In genomic region chr5:89342106-89342876, GRCh38 we compare ENCODE assay signal across 10 cellular contexts.
A peak's percentile ranks its signal among the peaks of the same experiment; 100 is the strongest.
DNase-seq lines count a peak whose midpoint lies in the region; ATAC-seq and TF ChIP-seq lines count a peak whose summit lies in the region.
"Had no signal": no experiment of that assay in that cellular context is flagged by ENCODE, and none has a peak within 500 bp of the region (broad histone marks: within the 10 kb centered on the region; RNA-seq: fewer than 3 reads in every experiment).

No MANE protein-coding gene starts in this region.

- no peaks in the 10 kb centered on the region for H3K27me3 ChIP-seq in mammary epithelial cell (ENCODE audit: insufficient read depth, low read length)
- no peaks in the 10 kb centered on the region for H3K27me3 ChIP-seq in breast epithelium
- H3K27me3 ChIP-seq in testis = no peaks in the 10 kb centered on the region
- H3K27me3 ChIP-seq: vagina had no signal

- H3K9me3 ChIP-seq in mammary epithelial cell (replicated peaks; ENCODE audit: insufficient read depth, low read length) (no peaks in the 10 kb centered on the region), breast epithelium (no peaks in the 10 kb centered on the region), testis (no peaks in the 10 kb centered on the region)
- H3K9me3 ChIP-seq: vagina had no signal

- no peaks in the 10 kb centered on the region for H3K36me3 ChIP-seq in mammary epithelial cell (ENCODE audit: insufficient read depth, low read length)
- H3K36me3 ChIP-seq in breast epithelium = no peaks in the 10 kb centered on the region
- H3K36me3 ChIP-seq in testis (ENCODE audit: low read depth, missing control alignments) = no peaks in the 10 kb centered on the region
- H3K36me3 ChIP-seq: vagina had no signal

- H2AFZ ChIP-seq in mammary epithelial cell (ENCODE audit: low read depth, low read length) = no peak overlapping the region

- dilution Hi-C loops in mammary epithelial cell (cut with HindIII; ENCODE audit: low sequenced_read_pairs) = no loop called here

- peak; percentile 34 for ATAC-seq in HG03095 (IDR thresholded peaks at IDR 0.05; ENCODE audit: unreplicated experiment)
- ATAC-seq: PC-3 had no signal

- CTCF ChIA-PET in mammary epithelial cell (lab: Charles Lee; ENCODE audit: low non-redundant PET) = no interaction called here

- no peak overlapping the region for H3K4me2 ChIP-seq in mammary epithelial cell (ENCODE audit: insufficient read depth, low read depth, low read length)

- no peaks in the 10 kb centered on the region for H4K20me1 ChIP-seq in mammary epithelial cell (ENCODE audit: insufficient read depth, low read length)

- H3K4me3 ChIP-seq in mammary epithelial cell (replicated peaks in 1 of 3; ENCODE audit: insufficient read depth in 1 of 3, low read depth in 2 of 3, low read length in 3 of 3) (no peak overlapping the region), breast epithelium (no peak overlapping the region), testis (no peak overlapping the region)
- H3K4me3 ChIP-seq: vagina had no signal

- no TSS peak for BruUV-seq in mammary epithelial cell (replicated peaks; lab: Mats Ljungman, UMichigan)

- H3K9ac ChIP-seq in mammary epithelial cell (ENCODE audit: insufficient read depth, low read length) = no peak overlapping the region

- DNase-seq in mammary epithelial cell (peak; percentile 37), breast epithelium (ENCODE audit: low spot score in 2 of 2) (no peak), astrocyte of the hippocampus (ENCODE audit: low read depth, low spot score) (peak; percentile 80), stromal cell of bone marrow (ENCODE audit: low read depth) (peak; percentile 67), testis (no peak), COR-L47 (lab: John Stamatoyannopoulos, UW) (no peak), MV-4-11 (lab: John Stamatoyannopoulos, UW) (no peak)
- DNase-seq: PC-3 had no signal

- H3K27ac ChIP-seq in mammary epithelial cell (ENCODE audit: insufficient read depth, low read depth, low read length) (no peak overlapping the region), breast epithelium (no peak overlapping the region), testis (no peak overlapping the region)
- H3K27ac ChIP-seq: vagina had no signal

- TF ChIP-seq CTCF in mammary epithelial cell (conservative IDR thresholded peaks at IDR 0.05 in 1 of 2, IDR thresholded peaks at IDR 0.05 in 1 of 2; ENCODE audit: extremely low read depth in 1 of 2, insufficient read depth in 1 of 2, low read depth in 1 of 2, low read length in 2 of 2) (no peak), breast epithelium (IDR thresholded peaks at IDR 0.05) (no peak), testis (IDR thresholded peaks at IDR 0.05) (no peak)

- H3K79me2 ChIP-seq in mammary epithelial cell (ENCODE audit: insufficient read depth, low read length) = no peaks in the 10 kb centered on the region

- TF ChIP-seq POLR2A in breast epithelium (IDR thresholded peaks at IDR 0.05) (no peak), testis (IDR thresholded peaks at IDR 0.05) (no peak)

- in situ Hi-C loops in mammary epithelial cell (cut with MboI; ENCODE audit: low sequenced_read_pairs in 2 of 2) = no loop called here

- H3K4me1 ChIP-seq in mammary epithelial cell (ENCODE audit: insufficient read depth, low read length) (peaks cover 28% of the 10 kb centered on the region), breast epithelium (no peaks in the 10 kb centered on the region), testis (no peaks in the 10 kb centered on the region)
- H3K4me1 ChIP-seq: vagina had no signal

- intact Hi-C loops in mammary epithelial cell (cut with micrococcal nuclease) (no loop called here), breast epithelium (cut with DNase I; ENCODE audit: low total_unique reads) (no loop called here), testis (cut with DNase I; ENCODE audit: low total_unique reads) (no loop called here)

- WGBS in mammary epithelial cell (ENCODE audit: low coverage, missing lambda C conversion rate) = 100% methylated on average over 2 of the region's 2 CpGs
- 91 to 97% methylated on average over 2 of the region's 2 CpGs for WGBS in testis, 2 donors

Comparison
In these comparisons a context has a peak if more than half of its experiments do, and no peak if none do; other contexts are left out.
1. DNase-seq: peak in mammary epithelial cell (single experiment), astrocyte of the hippocampus (single experiment) and stromal cell of bone marrow (single experiment); none in breast epithelium (0 of 2), testis (single experiment), COR-L47 (single experiment) and MV-4-11 (single experiment).